In the genomic region with DNA sequence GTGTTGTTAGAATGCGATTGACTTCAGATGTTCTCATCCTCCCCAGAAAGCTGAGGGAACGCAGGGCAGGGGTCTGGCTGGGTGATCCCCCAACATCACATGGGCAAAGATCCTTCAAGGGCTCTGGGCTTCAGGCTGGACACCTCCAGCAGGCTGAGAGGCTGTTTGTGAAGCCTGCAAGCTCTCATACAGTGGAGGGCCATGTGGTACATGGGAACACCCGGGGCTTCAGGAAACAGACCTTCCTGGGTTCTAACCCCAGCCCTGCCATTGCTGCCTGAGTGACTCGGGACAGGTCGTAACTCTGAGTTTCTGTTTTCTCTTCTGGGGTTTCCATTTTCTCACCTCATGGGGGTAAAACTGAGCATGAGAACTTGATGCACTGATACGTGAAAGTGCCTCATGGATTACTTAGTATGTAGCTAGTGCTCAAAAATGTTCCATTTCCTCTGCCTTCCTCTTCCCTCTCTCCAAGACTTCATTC, we compare ENCODE assay signal across 13 cellular contexts.
DNase-seq lines count a peak whose midpoint lies in the region; ATAC-seq and TF ChIP-seq lines count a peak whose summit lies in the region.
"Had no signal": no experiment of that assay in that cellular context is flagged by ENCODE, and none has a peak within 500 bp of the region (broad histone marks: within the 10 kb centered on the region; RNA-seq: fewer than 3 reads in every experiment).

No MANE protein-coding gene starts in this region.

- H3K27ac Mint-ChIP-seq in activated naive CD4-positive, alpha-beta T cell treated with anti-CD3 and anti-CD28 coated beads, Interleukin-2, amount 50 U/mL, for 72 hours: peak overlapping the region; percentile 11 to 18
- H3K27ac Mint-ChIP-seq in activated naive CD4-positive, alpha-beta T cell treated with anti-CD3 and anti-CD28 coated beads for 36 hours: no peak overlapping the region
- H3K27ac Mint-ChIP-seq: progenitor cell of endocrine pancreas had no signal

- peaks cover 3 to 4% of the 10 kb centered on the region in 2 donors for H3K9me3 Mint-ChIP-seq in activated naive CD4-positive, alpha-beta T cell treated with anti-CD3 and anti-CD28 coated beads, Interleukin-2, amount 50 U/mL, for 72 hours
- H3K9me3 Mint-ChIP-seq in activated naive CD4-positive, alpha-beta T cell treated with anti-CD3 and anti-CD28 coated beads for 36 hours: peaks cover 11% of the 10 kb centered on the region

- CTCF ChIA-PET in activated naive CD4-positive, alpha-beta T cell treated with anti-CD3 and anti-CD28 coated beads for 36 hours (lab: Charles Lee): no interaction called here
- CTCF ChIA-PET in RWPE1 (lab: Yijun Ruan, JAX): interaction anchor here (0.5 to 0.6 kb wide), 2 partner anchors 46 to 470 kb away, joined by 3 to 4 read pairs; no protein-coding TSS in a partner anchor

- H3K36me3 ChIP-seq in OCI-LY1 (ENCODE audit: insufficient read depth, low read length) (no peaks in the 10 kb centered on the region; the same call in 1 of the 2 replicates), tibial artery (no peaks in the 10 kb centered on the region)
- H3K36me3 ChIP-seq: thoracic aorta had no signal

- no peaks in the 10 kb centered on the region for H3K9me2 ChIP-seq in OCI-LY1 (ENCODE audit: low read depth, low read length)

- H3K27me3 Mint-ChIP-seq in activated naive CD4-positive, alpha-beta T cell treated with anti-CD3 and anti-CD28 coated beads for 36 hours (ENCODE audit: low read depth): peaks cover 2% of the 10 kb centered on the region

- no peaks in the 10 kb centered on the region for H3K79me2 ChIP-seq in OCI-LY1 (ENCODE audit: insufficient read depth, low read length)

- peaks cover 15 to 16% of the 10 kb centered on the region in 2 donors for H3K36me3 Mint-ChIP-seq in activated naive CD4-positive, alpha-beta T cell treated with anti-CD3 and anti-CD28 coated beads, Interleukin-2, amount 50 U/mL, for 72 hours
- H3K36me3 Mint-ChIP-seq in activated naive CD4-positive, alpha-beta T cell treated with anti-CD3 and anti-CD28 coated beads for 36 hours (ENCODE audit: low read depth): no peaks in the 10 kb centered on the region

- no peak overlapping the region for H2AFZ ChIP-seq in OCI-LY1 (ENCODE audit: low read length)

- H3K4me2 ChIP-seq in OCI-LY1 (ENCODE audit: low read length): peak overlapping the region; percentile 49

- H3K4me1 ChIP-seq in OCI-LY1 (ENCODE audit: insufficient read depth, low read length, severe bottlenecking) (peaks cover 83% of the 10 kb centered on the region), tibial artery (no peaks in the 10 kb centered on the region)

- peak overlapping the region; percentile 15 for H3K4me3 ChIP-seq in OCI-LY1 (ENCODE audit: low read depth, low read length, poor library complexity, severe bottlenecking)
- no peak overlapping the region for H3K4me3 ChIP-seq in tibial artery
- H3K4me3 ChIP-seq: thoracic aorta had no signal

- H3K27ac ChIP-seq in OCI-LY1 (ENCODE audit: low read depth, low read length, poor library complexity, severe bottlenecking): peak overlapping the region; percentile 95
- no peak overlapping the region for H3K27ac ChIP-seq in RWPE1
- no peak overlapping the region for H3K27ac ChIP-seq in tibial artery
- H3K27ac ChIP-seq: thoracic aorta had no signal

- intact Hi-C loops in activated naive CD4-positive, alpha-beta T cell treated with anti-CD3 and anti-CD28 coated beads for 36 hours (cut with micrococcal nuclease): no loop called here
- intact Hi-C loops in tibial artery (cut with DNase I; ENCODE audit: low total_unique reads): no loop called here

- no peaks in the 10 kb centered on the region for H3K27me3 ChIP-seq in OCI-LY1 (ENCODE audit: insufficient read depth, low read length)
- H3K27me3 ChIP-seq in tibial artery: peaks cover 0 to 3% of the 10 kb centered on the region in 2 donors

- H3F3A ChIP-seq in OCI-LY1 (ENCODE audit: insufficient read depth, low read length): no peaks in the 10 kb centered on the region

- H3K4me3 Mint-ChIP-seq in activated naive CD4-positive, alpha-beta T cell treated with anti-CD3 and anti-CD28 coated beads for 36 hours: no peak overlapping the region

- H3K9ac ChIP-seq in OCI-LY1 (ENCODE audit: low read length): peak overlapping the region; percentile 66

- H3K4me1 Mint-ChIP-seq in activated naive CD4-positive, alpha-beta T cell treated with anti-CD3 and anti-CD28 coated beads for 36 hours (ENCODE audit: low read depth): peaks cover 6% of the 10 kb centered on the region

- no peak for ATAC-seq in activated naive CD4-positive, alpha-beta T cell treated with anti-CD3 and anti-CD28 coated beads, Interleukin-2, amount 50 U/mL, for 72 hours
- ATAC-seq in GM21447 (IDR thresholded peaks at IDR 0.05; ENCODE audit: unreplicated experiment) (peak; percentile 31), GM21576 (IDR thresholded peaks at IDR 0.05; ENCODE audit: unreplicated experiment) (no peak)

- H3K9me3 ChIP-seq in OCI-LY1 (ENCODE audit: low read length) (no peaks in the 10 kb centered on the region), tibial artery (no peaks in the 10 kb centered on the region)
- H3K9me3 ChIP-seq: thoracic aorta had no signal

- DNase-seq in activated naive CD4-positive, alpha-beta T cell treated with anti-CD3 and anti-CD28 coated beads, Interleukin-2, amount 50 U/mL, for 72 hours (ENCODE audit: low spot score in 2 of 2): no peak
- DNase-seq in activated naive CD4-positive, alpha-beta T cell treated with anti-CD3 and anti-CD28 coated beads for 36 hours: no peak
- no peak for DNase-seq in RWPE1 (ENCODE audit: low spot score)
- no peak for DNase-seq in NCI-H345 treated with DMSO at 0.1 percent for 48 hours (lab: John Stamatoyannopoulos, UW; ENCODE audit: unreplicated experiment)
- DNase-seq in tibial artery: no peak
- DNase-seq: activated CD8-positive, alpha-beta memory T cell treated with anti-CD3 and anti-CD28 coated beads, Interleukin-2, amount 50 U/mL, for 4 hours; NCI-H2081; NK-92 treated with Interleukin-12 subunit alpha and Interleukin-12 subunit beta, amount 100 ng/mL, for 24 hours had no signal

- TF ChIP-seq CTCF in OCI-LY1 (IDR thresholded peaks at IDR 0.05; ENCODE audit: low read length): no peak
- no peak for TF ChIP-seq CTCF in RWPE1 (conservative IDR thresholded peaks at IDR 0.05; ENCODE audit: low read depth)
- no peak for TF ChIP-seq CTCF in tibial artery (IDR thresholded peaks at IDR 0.05)

- H4K20me1 ChIP-seq in OCI-LY1 (ENCODE audit: insufficient read depth, low read length): no peaks in the 10 kb centered on the region

- POLR2A ChIA-PET in RWPE1 (lab: Yijun Ruan, JAX; ENCODE audit: low non-redundant PET): no interaction called here
